Comparison of ENCODE assay signal across 8 cellular contexts in the genomic region with DNA sequence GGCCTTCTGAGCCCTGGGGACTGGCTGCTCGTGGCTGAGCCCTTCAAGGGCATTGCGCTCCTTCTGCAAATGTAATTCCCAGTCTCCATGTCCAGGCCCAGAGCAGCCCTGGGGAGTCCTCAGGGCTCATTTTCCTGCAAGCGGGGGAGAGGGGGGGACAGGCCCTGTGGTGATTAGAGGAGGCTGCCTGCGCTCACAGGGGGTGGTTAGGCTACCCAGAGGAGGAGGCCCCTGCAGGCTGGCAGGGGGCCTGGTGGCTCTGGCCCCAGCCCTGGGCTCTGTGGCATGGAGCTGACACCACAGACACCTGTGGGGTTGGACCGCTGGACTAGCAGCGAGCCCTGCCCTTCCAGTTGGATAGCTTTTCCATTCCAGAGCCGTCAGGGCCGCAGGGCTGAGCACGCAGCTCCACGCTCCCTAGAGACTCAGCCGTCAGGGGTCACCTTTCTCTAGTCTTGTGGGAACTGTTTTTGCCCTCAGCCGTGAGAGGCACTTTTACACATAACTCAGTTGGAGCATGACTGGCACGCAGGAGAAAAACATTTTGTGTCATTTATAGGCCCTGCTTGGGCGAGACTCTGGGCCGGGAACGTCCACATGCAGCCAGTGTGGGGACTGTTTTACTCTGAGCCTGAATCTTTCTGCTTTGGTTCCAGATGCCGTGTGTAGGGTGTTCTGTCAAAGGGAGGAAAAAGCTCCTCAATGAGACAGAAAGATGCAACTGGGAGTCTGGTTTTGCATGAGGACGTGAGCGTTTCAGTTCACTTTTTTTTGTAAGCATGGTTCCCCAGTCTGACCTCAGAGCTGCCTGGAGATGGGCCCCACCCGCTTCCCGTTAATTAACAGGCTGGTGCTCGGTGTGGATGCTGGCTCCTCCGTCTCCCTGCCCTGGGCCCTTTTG. TPM values are rescaled to one million over a fixed set of nuclear protein-coding genes. Genes with fewer than 3 reads are reported as not detected.
DNase-seq lines count a peak whose midpoint lies in the region; ATAC-seq lines count a peak whose summit lies in the region.

No MANE protein-coding gene starts in this region.

- no peak overlapping the region for H3K27ac Mint-ChIP-seq in activated CD4-positive, alpha-beta memory T cell treated with anti-CD3 and anti-CD28 coated beads, Interleukin-2, amount 10 ng/mL, durations not matched to agents 7 days and 5 days
- H3K27ac Mint-ChIP-seq in natural killer cell treated with Interleukin-12 subunit alpha and Interleukin-12 subunit beta and Interleukin-15 and Interleukin-18, amount 100 ng/mL, for 72 hours = no peak overlapping the region
- H3K27ac Mint-ChIP-seq in activated T-helper 17 cell treated with anti-CD3 and anti-CD28 coated beads, Interleukin-2, amount 50 U/mL, for 72 hours = no peak overlapping the region

- H3K9me3 ChIP-seq in muscle layer of colon (ENCODE audit: low read length) = no peaks in the 10 kb centered on the region

- H3K4me1 Mint-ChIP-seq in activated CD4-positive, alpha-beta memory T cell treated with anti-CD3 and anti-CD28 coated beads, Interleukin-2, amount 10 ng/mL, durations not matched to agents 7 days and 5 days = peaks cover 10% of the 10 kb centered on the region
- no peaks in the 10 kb centered on the region for H3K4me1 Mint-ChIP-seq in natural killer cell treated with Interleukin-12 subunit alpha and Interleukin-12 subunit beta and Interleukin-15 and Interleukin-18, amount 100 ng/mL, for 72 hours (ENCODE audit: low read depth in 2 of 2)
- H3K4me1 Mint-ChIP-seq in activated T-helper 17 cell treated with anti-CD3 and anti-CD28 coated beads, Interleukin-2, amount 50 U/mL, for 72 hours = no peaks in the 10 kb centered on the region

- no peak overlapping the region for H3K4me3 Mint-ChIP-seq in activated CD4-positive, alpha-beta memory T cell treated with anti-CD3 and anti-CD28 coated beads, Interleukin-2, amount 10 ng/mL, durations not matched to agents 7 days and 5 days
- H3K4me3 Mint-ChIP-seq in natural killer cell treated with Interleukin-12 subunit alpha and Interleukin-12 subunit beta and Interleukin-15 and Interleukin-18, amount 100 ng/mL, for 72 hours = no peak overlapping the region
- H3K4me3 Mint-ChIP-seq in activated T-helper 17 cell treated with anti-CD3 and anti-CD28 coated beads, Interleukin-2, amount 50 U/mL, for 72 hours = no peak overlapping the region

- POLR2A ChIA-PET in activated CD4-positive, alpha-beta memory T cell treated with anti-CD3 and anti-CD28 coated beads, Interleukin-2, amount 10 ng/mL, durations not matched to agents 7 days and 5 days (lab: Charles Lee) = interaction anchor here (0.6 to 1.8 kb wide), 2 partner anchors 30 to 1226 kb away, joined by 3 to 4 read pairs; no protein-coding TSS in a partner anchor

- CTCF ChIA-PET in activated CD4-positive, alpha-beta memory T cell treated with anti-CD3 and anti-CD28 coated beads, Interleukin-2, amount 10 ng/mL, durations not matched to agents 7 days and 5 days (lab: Charles Lee) = interaction anchor here (1.1 kb wide), 1 partner anchor 12 kb away, joined by 4 read pairs; no protein-coding TSS in a partner anchor

- peaks cover 21% of the 10 kb centered on the region for H3K36me3 ChIP-seq in muscle layer of colon (ENCODE audit: insufficient read depth, low read length)

- no peaks in the 10 kb centered on the region for H3K27me3 ChIP-seq in muscle layer of colon (ENCODE audit: control insufficient read depth in 1 of 2, insufficient read depth in 2 of 2, low read length in 2 of 2)

- H3K9ac ChIP-seq in muscle layer of colon (ENCODE audit: low read length) = no peak overlapping the region

- no peaks in the 10 kb centered on the region for H3K27me3 Mint-ChIP-seq in activated CD4-positive, alpha-beta memory T cell treated with anti-CD3 and anti-CD28 coated beads, Interleukin-2, amount 10 ng/mL, durations not matched to agents 7 days and 5 days
- peaks cover 0 to 15% of the 10 kb centered on the region in 2 donors for H3K27me3 Mint-ChIP-seq in natural killer cell treated with Interleukin-12 subunit alpha and Interleukin-12 subunit beta and Interleukin-15 and Interleukin-18, amount 100 ng/mL, for 72 hours
- H3K27me3 Mint-ChIP-seq in activated T-helper 17 cell treated with anti-CD3 and anti-CD28 coated beads, Interleukin-2, amount 50 U/mL, for 72 hours = no peaks in the 10 kb centered on the region

- DNase-seq in UCSD-AML1 (lab: John Stamatoyannopoulos, UW; ENCODE audit: unreplicated experiment) = peak; percentile 24
- DNase-seq in activated CD4-positive, alpha-beta memory T cell treated with anti-CD3 and anti-CD28 coated beads, Interleukin-2, amount 10 ng/mL, durations not matched to agents 7 days and 5 days = no peak
- no peak for DNase-seq in natural killer cell treated with Interleukin-12 subunit alpha and Interleukin-12 subunit beta and Interleukin-15 and Interleukin-18, amount 100 ng/mL, for 72 hours (ENCODE audit: low spot score)
- no peak for DNase-seq in NCI-H345 (lab: John Stamatoyannopoulos, UW)

- H3K27ac ChIP-seq in muscle layer of colon (ENCODE audit: low read depth, low read length) = peak overlapping the region; percentile 86

- H3K4me3 ChIP-seq in muscle layer of colon (ENCODE audit: low read depth in 1 of 2, low read length in 2 of 2) = no peak overlapping the region

- no peaks in the 10 kb centered on the region for H3K9me3 Mint-ChIP-seq in activated CD4-positive, alpha-beta memory T cell treated with anti-CD3 and anti-CD28 coated beads, Interleukin-2, amount 10 ng/mL, durations not matched to agents 7 days and 5 days
- no peaks in the 10 kb centered on the region for H3K9me3 Mint-ChIP-seq in natural killer cell treated with Interleukin-12 subunit alpha and Interleukin-12 subunit beta and Interleukin-15 and Interleukin-18, amount 100 ng/mL, for 72 hours
- H3K9me3 Mint-ChIP-seq in activated T-helper 17 cell treated with anti-CD3 and anti-CD28 coated beads, Interleukin-2, amount 50 U/mL, for 72 hours = no peaks in the 10 kb centered on the region

- H3K4me1 ChIP-seq in muscle layer of colon (ENCODE audit: insufficient read depth, low read length) = peaks cover 60% of the 10 kb centered on the region

- H3K36me3 Mint-ChIP-seq in activated CD4-positive, alpha-beta memory T cell treated with anti-CD3 and anti-CD28 coated beads, Interleukin-2, amount 10 ng/mL, durations not matched to agents 7 days and 5 days (ENCODE audit: low read depth) = no peaks in the 10 kb centered on the region
- no peaks in the 10 kb centered on the region for H3K36me3 Mint-ChIP-seq in natural killer cell treated with Interleukin-12 subunit alpha and Interleukin-12 subunit beta and Interleukin-15 and Interleukin-18, amount 100 ng/mL, for 72 hours
- no peaks in the 10 kb centered on the region for H3K36me3 Mint-ChIP-seq in activated T-helper 17 cell treated with anti-CD3 and anti-CD28 coated beads, Interleukin-2, amount 50 U/mL, for 72 hours (ENCODE audit: low read depth)

- peak; percentile 86 for ATAC-seq in GM19043 (IDR thresholded peaks at IDR 0.05; ENCODE audit: low read depth, unreplicated experiment)
- ATAC-seq in HG03025 (IDR thresholded peaks at IDR 0.05; ENCODE audit: low FRiP score, unreplicated experiment) = peak; percentile 60
- ATAC-seq in natural killer cell treated with Interleukin-12 subunit alpha and Interleukin-12 subunit beta and Interleukin-15 and Interleukin-18, amount 100 ng/mL, for 72 hours = no peak
- no peak for ATAC-seq in activated T-helper 17 cell treated with anti-CD3 and anti-CD28 coated beads, Interleukin-2, amount 50 U/mL, for 72 hours (replicated peaks)

RNA-seq across cellular contexts. Expression of a gene that starts 58.1 kb away (rescaled TPM):
- 10 to 100 TPM; 12.3 to 13.5 TPM for total RNA-seq in activated CD4-positive, alpha-beta memory T cell treated with anti-CD3 and anti-CD28 coated beads, Interleukin-2, amount 10 ng/mL, durations not matched to agents 7 days and 5 days
- total RNA-seq in natural killer cell treated with Interleukin-12 subunit alpha and Interleukin-12 subunit beta and Interleukin-15 and Interleukin-18, amount 100 ng/mL, for 72 hours = 1 to 10 TPM in 1 of 2 donors, under 1 TPM in 1; 0.93 to 2.1 TPM
- total RNA-seq in activated T-helper 17 cell treated with anti-CD3 and anti-CD28 coated beads, Interleukin-2, amount 50 U/mL, for 72 hours = 1 to 10 TPM; 4.6 to 6.0 TPM

Comparison
In these comparisons a context has a peak if more than half of its experiments do, and no peak if none do; other contexts are left out.
1. ATAC-seq: peak in GM19043 (single experiment) and HG03025 (single experiment); none in natural killer cell treated with Interleukin-12 subunit alpha and Interleukin-12 subunit beta and Interleukin-15 and Interleukin-18, amount 100 ng/mL, for 72 hours (0 of 2) and activated T-helper 17 cell treated with anti-CD3 and anti-CD28 coated beads, Interleukin-2, amount 50 U/mL, for 72 hours (single experiment).